15 cellular contexts compared by ENCODE assay signal in the genomic region with DNA sequence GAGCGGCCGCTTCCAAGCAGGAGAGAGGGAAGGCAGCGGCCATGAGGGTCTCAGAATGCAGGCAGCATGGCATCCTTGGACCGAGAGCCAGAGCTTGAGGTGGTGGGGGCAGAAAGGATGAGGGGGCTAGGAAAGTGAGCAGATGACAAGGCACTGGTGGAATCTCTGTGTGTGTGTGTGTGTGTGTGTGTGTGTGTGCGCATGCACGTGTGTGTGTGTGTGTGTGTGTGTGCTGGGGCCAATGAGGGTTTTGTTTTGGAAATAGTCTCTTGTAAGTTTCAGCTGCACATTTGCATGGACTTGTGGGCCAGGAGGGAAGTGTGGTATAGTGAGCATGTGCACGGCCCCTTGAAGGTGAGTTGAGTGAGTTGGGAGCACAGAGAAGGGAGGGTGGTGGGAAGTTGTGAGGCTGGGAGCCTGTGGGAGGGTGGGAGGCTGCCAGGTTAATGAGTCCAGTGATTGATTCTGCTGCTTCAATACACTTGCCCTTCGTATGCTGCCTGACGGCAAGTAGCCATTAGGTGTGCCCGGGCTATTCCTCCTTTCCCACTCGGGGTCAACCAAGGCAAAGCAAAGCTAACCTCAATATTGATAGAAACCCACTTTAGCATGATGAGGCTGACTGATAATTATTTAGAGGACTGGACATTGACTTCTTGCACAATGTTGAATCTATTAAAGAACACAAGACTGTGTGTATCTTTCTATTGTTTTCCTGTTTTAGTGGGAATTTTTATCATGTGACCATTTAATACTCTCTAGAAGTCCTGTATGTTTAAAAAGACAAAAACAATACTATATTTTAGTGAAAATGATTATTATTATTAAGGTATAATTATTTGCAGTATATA.
DNase-seq lines count a peak whose midpoint lies in the region; ATAC-seq and TF ChIP-seq lines count a peak whose summit lies in the region.
"Had no signal": no experiment of that assay in that cellular context is flagged by ENCODE, and none has a peak within 500 bp of the region (broad histone marks: within the 10 kb centered on the region; RNA-seq: fewer than 3 reads in every experiment).

No MANE protein-coding gene starts in this region.

- no peak for TF ChIP-seq CTCF in osteoblast (IDR thresholded peaks at IDR 0.05; ENCODE audit: extremely low read depth, low read depth, low read length)

- H3K4me1 ChIP-seq in osteoblast (ENCODE audit: insufficient read depth, low read length) = no peaks in the 10 kb centered on the region

- H3K36me3 ChIP-seq in osteoblast (ENCODE audit: insufficient read depth, low read length) = no peaks in the 10 kb centered on the region

- no peaks in the 10 kb centered on the region for H3K9me3 ChIP-seq in osteoblast (ENCODE audit: low read depth, low read length)

- ATAC-seq in left lobe of liver = peak; percentile 45
- ATAC-seq: GM23338 had no signal

- H3K79me2 ChIP-seq in osteoblast (ENCODE audit: insufficient read depth, low read length) = no peaks in the 10 kb centered on the region

- no peaks in the 10 kb centered on the region for H3K27me3 ChIP-seq in osteoblast (ENCODE audit: insufficient read depth, low read length)

- no peak overlapping the region for H3K4me2 ChIP-seq in osteoblast (ENCODE audit: insufficient read depth, low read length)
- H3K4me2 ChIP-seq: GM23338 had no signal

- H4K20me1 ChIP-seq in osteoblast (ENCODE audit: insufficient read depth, low read length) = no peaks in the 10 kb centered on the region

- H3K27ac ChIP-seq in osteoblast (ENCODE audit: low read depth, low read length) = no peak overlapping the region
- H3K27ac ChIP-seq: 22Rv1, C4-2B had no signal

- no peak overlapping the region for H2AFZ ChIP-seq in osteoblast (ENCODE audit: low read length)

- no peak overlapping the region for H3K4me3 ChIP-seq in osteoblast (ENCODE audit: insufficient read depth, low read length)
- H3K4me3 ChIP-seq: GM23338 had no signal

- DNase-seq in NCI-H524 (lab: John Stamatoyannopoulos, UW) = peak; percentile 37 to 73
- DNase-seq in NCI-H524 treated with DMSO at 0.1 percent for 48 hours (lab: John Stamatoyannopoulos, UW) = no peak
- DNase-seq in left lobe of liver (ENCODE audit: low spot score) = no peak
- peak; percentile 36 for DNase-seq in osteoblast (ENCODE audit: insufficient read length, low spot score, missing footprints)
- DNase-seq in activated effector memory CD4-positive, alpha-beta T cell treated with Interleukin-2 at 50 U/mL for 16 hours = no peak
- DNase-seq in MV-4-11 (lab: John Stamatoyannopoulos, UW) = no peak
- no peak for DNase-seq in AG08395 (ENCODE audit: low spot score)
- DNase-seq in C1 segment of cervical spinal cord (lab: John Stamatoyannopoulos, UW) = no peak
- DNase-seq: CD4-positive, alpha-beta memory T cell; DMS53; GF-D8; H7 had no signal

Comparison
In these comparisons a context has a peak if more than half of its experiments do, and no peak if none do; other contexts are left out.
1. DNase-seq: peak in NCI-H524 (2 of 2) and osteoblast (single experiment); none in NCI-H524 treated with DMSO at 0.1 percent for 48 hours (single experiment), left lobe of liver (single experiment), activated effector memory CD4-positive, alpha-beta T cell treated with Interleukin-2 at 50 U/mL for 16 hours (single experiment), MV-4-11 (single experiment), AG08395 (single experiment) and C1 segment of cervical spinal cord (0 of 14).